ENCODE assay signal across 8 cellular contexts in genomic region chr7:73557108-73557396, GRCh38. TPM values are rescaled to one million over a fixed set of nuclear protein-coding genes. Genes with fewer than 3 reads are reported as not detected.
DNase-seq lines count a peak whose midpoint lies in the region; ATAC-seq and TF ChIP-seq lines count a peak whose summit lies in the region.

No MANE protein-coding gene starts in this region.

- H3K36me3 Mint-ChIP-seq in progenitor cell of endocrine pancreas (ENCODE audit: insufficient read depth): peaks cover 5% of the 10 kb centered on the region

- peaks cover 18% of the 10 kb centered on the region for H3K4me1 Mint-ChIP-seq in progenitor cell of endocrine pancreas (ENCODE audit: low read depth)

- H3K4me1 ChIP-seq in left ventricle myocardium inferior (peaks cover 50% of the 10 kb centered on the region), upper lobe of right lung (peaks cover 19% of the 10 kb centered on the region)

- no peaks in the 10 kb centered on the region for H3K9me3 Mint-ChIP-seq in progenitor cell of endocrine pancreas (ENCODE audit: low read depth)

- peak overlapping the region; percentile 97 for H3K27ac Mint-ChIP-seq in progenitor cell of endocrine pancreas

- intact Hi-C loops in left ventricle myocardium inferior (cut with micrococcal nuclease) (no loop called here), upper lobe of right lung (cut with DNase I) (no loop called here)

- peak overlapping the region; percentile 87 for H3K4me3 Mint-ChIP-seq in progenitor cell of endocrine pancreas (ENCODE audit: low read depth)

- H3K4me3 ChIP-seq in left ventricle myocardium inferior (peak overlapping the region; percentile 77), upper lobe of right lung (peak overlapping the region; percentile 89)

- H3K36me3 ChIP-seq in left ventricle myocardium inferior (peaks cover 27% of the 10 kb centered on the region), upper lobe of right lung (peaks cover 25% of the 10 kb centered on the region)

- TF ChIP-seq CTCF in GM13976 (IDR thresholded peaks at IDR 0.05; ENCODE audit: borderline replicate concordance, control extremely low read depth, extremely low read depth, insufficient read depth, missing control alignments) (no peak), left ventricle myocardium inferior (IDR thresholded peaks at IDR 0.05; ENCODE audit: borderline replicate concordance) (no peak), progenitor cell of endocrine pancreas (IDR thresholded peaks at IDR 0.05; ENCODE audit: unreplicated experiment) (no peak), upper lobe of right lung (IDR thresholded peaks at IDR 0.05) (no peak)

- peaks cover 8% of the 10 kb centered on the region for H3K27me3 Mint-ChIP-seq in progenitor cell of endocrine pancreas

- H3K9me3 ChIP-seq in left ventricle myocardium inferior (replicated peaks): no peaks in the 10 kb centered on the region
- H3K9me3 ChIP-seq in upper lobe of right lung: no peaks in the 10 kb centered on the region

- H3K27ac ChIP-seq in left ventricle myocardium inferior (replicated peaks): peak overlapping the region; percentile 100
- H3K27ac ChIP-seq in upper lobe of right lung: peak overlapping the region; percentile 97

- DNase-seq in GM13976 (ENCODE audit: low spot score) (peak; percentile 99), NCI-H146 (lab: John Stamatoyannopoulos, UW) (peak; percentile 92), T-helper 1 cell (peak; percentile 85 to 95 (median 89)), amygdala (lab: John Stamatoyannopoulos, UW) (peak; percentile 46 to 95 (median 85)), left ventricle myocardium inferior (peak; percentile 94), progenitor cell of endocrine pancreas (ENCODE audit: low spot score, unreplicated experiment) (peak; percentile 90), upper lobe of right lung (peak; percentile 98)

- H3K27me3 ChIP-seq in left ventricle myocardium inferior (ENCODE audit: low read depth) (no peaks in the 10 kb centered on the region), upper lobe of right lung (no peaks in the 10 kb centered on the region)

- in situ Hi-C loops in GM13976 (cut with MboI; ENCODE audit: low sequenced_read_pairs, unreplicated experiment): no loop called here

- peak; percentile 69 for ATAC-seq in HG02870 (IDR thresholded peaks at IDR 0.05; ENCODE audit: unreplicated experiment)
- ATAC-seq in upper lobe of right lung: peak; percentile 96

RNA-seq across cellular contexts. Expression of gene BCL7B, which starts 0.4 kb away (rescaled TPM):
- 82.9 TPM for total RNA-seq in left ventricle myocardium inferior
- 37.8 and 46.1 TPM in 2 replicates for total RNA-seq in progenitor cell of endocrine pancreas
- 71.8 TPM for total RNA-seq in upper lobe of right lung

RNA-seq across cellular contexts. Expression of gene TBL2, which starts 21.3 kb away (rescaled TPM):
- total RNA-seq in left ventricle myocardium inferior: 9.6 TPM
- 42.1 and 44.9 TPM in 2 replicates for total RNA-seq in progenitor cell of endocrine pancreas
- total RNA-seq in upper lobe of right lung: 29.8 TPM

RNA-seq across cellular contexts. Expression of gene BAZ1B, which starts 35.0 kb away (rescaled TPM):
- total RNA-seq in left ventricle myocardium inferior (38.9 TPM), progenitor cell of endocrine pancreas (90.5 and 92.1 TPM in 2 replicates), upper lobe of right lung (55.7 TPM)

Comparison
In these comparisons a context has a peak if more than half of its experiments do, and no peak if none do; other contexts are left out.
1. Peak in every context shown above with its lines: DNase-seq, ATAC-seq, H3K4me3 ChIP-seq and H3K27ac ChIP-seq.